Comparison of ENCODE assay signal across 22 cellular contexts in the genomic region with DNA sequence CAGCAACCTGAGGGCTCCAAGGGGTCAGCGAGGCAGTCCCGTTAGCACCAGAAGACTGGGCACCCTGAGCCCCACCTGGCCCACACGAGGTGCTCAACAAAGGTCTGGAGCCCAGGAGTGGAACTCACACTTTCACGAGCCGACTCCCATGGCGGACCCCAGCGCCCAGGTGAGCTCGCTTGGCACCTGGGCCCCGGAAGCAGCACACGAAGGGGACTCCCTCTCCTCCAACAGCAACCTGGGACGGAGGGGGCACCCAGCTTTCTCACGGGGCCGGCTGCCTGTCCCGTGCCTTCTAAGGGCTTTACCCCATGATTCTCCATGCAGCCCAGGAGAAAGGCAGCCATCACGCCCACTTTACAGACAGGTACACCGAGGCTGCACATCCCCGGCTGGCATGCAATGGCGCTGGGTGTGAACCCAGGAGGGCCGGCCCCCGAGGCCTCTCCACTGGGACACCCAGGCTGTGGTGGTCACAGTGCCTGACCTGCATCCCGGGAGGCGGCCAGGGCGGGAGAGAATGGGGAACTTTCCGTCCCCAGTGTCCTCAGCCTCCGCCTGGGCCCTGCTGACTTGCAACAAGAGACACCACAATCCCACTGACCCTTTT. TPM values are rescaled to one million over a fixed set of nuclear protein-coding genes. Genes with fewer than 3 reads are reported as not detected.
DNase-seq lines count a peak whose midpoint lies in the region; ATAC-seq and TF ChIP-seq lines count a peak whose summit lies in the region.
"Had no signal": no experiment of that assay in that cellular context is flagged by ENCODE, and none has a peak within 500 bp of the region (broad histone marks: within the 10 kb centered on the region; RNA-seq: fewer than 3 reads in every experiment).

No MANE protein-coding gene starts in this region.

- H3K79me2 ChIP-seq in osteoblast (ENCODE audit: insufficient read depth, low read length): peaks cover 96% of the 10 kb centered on the region

- no peaks in the 10 kb centered on the region for H3K4me1 Mint-ChIP-seq in endodermal cell
- H3K4me1 Mint-ChIP-seq in activated naive CD4-positive, alpha-beta T cell treated with anti-CD3 and anti-CD28 coated beads for 36 hours (ENCODE audit: low read depth): peaks cover 40% of the 10 kb centered on the region

- CTCF ChIA-PET in HEK293 (lab: Yijun Ruan, JAX): no interaction called here
- CTCF ChIA-PET in activated naive CD4-positive, alpha-beta T cell treated with anti-CD3 and anti-CD28 coated beads for 36 hours (lab: Charles Lee): interaction anchor here (0.7 to 1.2 kb wide), 3 partner anchors 9 to 48 kb away, joined by 3 to 4 read pairs (median 3); no protein-coding TSS in a partner anchor

- H3K9ac ChIP-seq in endodermal cell (ENCODE audit: extremely low read depth, low read length, poor library complexity, severe bottlenecking): no peak overlapping the region

- H3K27ac ChIP-seq in HEK293 (ENCODE audit: extremely low read depth, low read depth, low read length): no peak overlapping the region
- no peak overlapping the region for H3K27ac ChIP-seq in endodermal cell (ENCODE audit: low read depth, low read length)
- no peak overlapping the region for H3K27ac ChIP-seq in osteoblast (ENCODE audit: low read depth, low read length)
- peak overlapping the region; percentile 73 to 87 for H3K27ac ChIP-seq in tibial artery
- H3K27ac ChIP-seq: HL-60 had no signal

- no peak overlapping the region for H3K27ac Mint-ChIP-seq in endodermal cell
- H3K27ac Mint-ChIP-seq in activated naive CD4-positive, alpha-beta T cell treated with anti-CD3 and anti-CD28 coated beads for 36 hours: no peak overlapping the region
- H3K27ac Mint-ChIP-seq: CD4-positive, CD25-positive, alpha-beta regulatory T cell; GM23338 had no signal

- H3K4me3 Mint-ChIP-seq in endodermal cell: no peak overlapping the region
- H3K4me3 Mint-ChIP-seq in activated naive CD4-positive, alpha-beta T cell treated with anti-CD3 and anti-CD28 coated beads for 36 hours: no peak overlapping the region
- H3K4me3 Mint-ChIP-seq: GM23338 had no signal

- POLR2A ChIA-PET in HEK293 (lab: Yijun Ruan, JAX): no interaction called here

- no peak for ATAC-seq in HG03460 (IDR thresholded peaks at IDR 0.05; ENCODE audit: unreplicated experiment)
- ATAC-seq: GM23338, HCT116 had no signal

- no peak for TF ChIP-seq CTCF in HEK293 (tag by site-specific recombination; IDR thresholded peaks at IDR 0.05)
- TF ChIP-seq CTCF in endodermal cell (conservative IDR thresholded peaks at IDR 0.05): no peak
- no peak for TF ChIP-seq CTCF in osteoblast (IDR thresholded peaks at IDR 0.05; ENCODE audit: extremely low read depth, low read depth, low read length)
- no peak for TF ChIP-seq CTCF in tibial artery (IDR thresholded peaks at IDR 0.05)

- peaks cover 0 to 3% of the 10 kb centered on the region in 2 experiments; a peak in 1 of 3 replicates for H3K36me3 ChIP-seq in HEK293 (ENCODE audit: control insufficient read depth in 2 of 2, insufficient read depth in 1 of 2, low read length in 2 of 2)
- H3K36me3 ChIP-seq in endodermal cell (ENCODE audit: control insufficient read depth, insufficient read depth, low read length): no peaks in the 10 kb centered on the region
- H3K36me3 ChIP-seq in osteoblast (ENCODE audit: insufficient read depth, low read length): no peaks in the 10 kb centered on the region
- peaks cover 6 to 25% (median 12%) of the 10 kb centered on the region in 3 donors for H3K36me3 ChIP-seq in tibial artery
- H3K36me3 ChIP-seq: BE2C had no signal

- H3K9me3 ChIP-seq in HEK293 (ENCODE audit: control insufficient read depth, insufficient read depth, low read depth, low read length) (no peaks in the 10 kb centered on the region), endodermal cell (ENCODE audit: control insufficient read depth, low read length) (no peaks in the 10 kb centered on the region), osteoblast (ENCODE audit: low read depth, low read length) (no peaks in the 10 kb centered on the region), tibial artery (no peaks in the 10 kb centered on the region)

- H3K27me3 Mint-ChIP-seq in endodermal cell (ENCODE audit: insufficient read depth): no peaks in the 10 kb centered on the region
- H3K27me3 Mint-ChIP-seq in activated naive CD4-positive, alpha-beta T cell treated with anti-CD3 and anti-CD28 coated beads for 36 hours (ENCODE audit: low read depth): no peaks in the 10 kb centered on the region
- H3K27me3 Mint-ChIP-seq: CD4-positive, CD25-positive, alpha-beta regulatory T cell; CD8-positive, alpha-beta memory T cell; IgD-negative memory B cell had no signal

- H3K4me1 ChIP-seq in HEK293 (ENCODE audit: control insufficient read depth, insufficient read depth, low read length) (no peaks in the 10 kb centered on the region), endodermal cell (ENCODE audit: control insufficient read depth, insufficient read depth, low read length) (no peaks in the 10 kb centered on the region), osteoblast (ENCODE audit: insufficient read depth, low read length) (peaks cover 4% of the 10 kb centered on the region), tibial artery (peaks cover 0 to 66% (median 47%) of the 10 kb centered on the region in 4 donors)
- H3K4me1 ChIP-seq: BE2C had no signal

- H4K20me1 ChIP-seq in osteoblast (ENCODE audit: insufficient read depth, low read length): peaks cover 69% of the 10 kb centered on the region

- no peak overlapping the region for H3K4me2 ChIP-seq in osteoblast (ENCODE audit: insufficient read depth, low read length)
- H3K4me2 ChIP-seq: GM23338 had no signal

- WGBS in endodermal cell (ENCODE audit: insufficient coverage in 1 of 2, insufficient read length in 1 of 2), 2 experiments: 94 to 98% methylated on average over 7 to 25 of the region's 25 CpGs

- H3K36me3 Mint-ChIP-seq in endodermal cell (ENCODE audit: low read depth): peaks cover 29% of the 10 kb centered on the region
- H3K36me3 Mint-ChIP-seq in activated naive CD4-positive, alpha-beta T cell treated with anti-CD3 and anti-CD28 coated beads for 36 hours (ENCODE audit: low read depth): no peaks in the 10 kb centered on the region
- H3K36me3 Mint-ChIP-seq: CD4-positive, CD25-positive, alpha-beta regulatory T cell; IgD-negative memory B cell had no signal

- H2AFZ ChIP-seq in osteoblast (ENCODE audit: low read length): no peak overlapping the region
- H2AFZ ChIP-seq: GM23338 had no signal

- intact Hi-C loops in tibial artery (cut with DNase I; ENCODE audit: low total_unique reads): no loop called here
- intact Hi-C loops in activated naive CD4-positive, alpha-beta T cell treated with anti-CD3 and anti-CD28 coated beads for 36 hours (cut with micrococcal nuclease): no loop called here

- DNase-seq in endodermal cell: peak; percentile 43
- DNase-seq in osteoblast (ENCODE audit: insufficient read length, low spot score, missing footprints): peak; percentile 76
- DNase-seq in tibial artery: no peak
- no peak for DNase-seq in activated naive CD4-positive, alpha-beta T cell treated with anti-CD3 and anti-CD28 coated beads for 36 hours
- no peak for DNase-seq in foreskin melanocyte
- no peak for DNase-seq in activated gamma-delta T cell (lab: John Stamatoyannopoulos, UW)
- DNase-seq: ACHN; BE2C; CD4-positive, CD25-positive, alpha-beta regulatory T cell; COR-L47; DMS 273 treated with DMSO at 0.1 percent for 48 hours; DMS53; DND-41; EL; KG1 had no signal

- H3K27me3 ChIP-seq in endodermal cell (ENCODE audit: control insufficient read depth, insufficient read depth, low read length, poor library complexity, severe bottlenecking): no peaks in the 10 kb centered on the region
- no peaks in the 10 kb centered on the region for H3K27me3 ChIP-seq in osteoblast (ENCODE audit: insufficient read depth, low read length)
- no peaks in the 10 kb centered on the region for H3K27me3 ChIP-seq in tibial artery
- H3K27me3 ChIP-seq: BE2C had no signal

- H3K4me3 ChIP-seq in HEK293 (ENCODE audit: low read depth, low read length): no peak overlapping the region
- no peak overlapping the region for H3K4me3 ChIP-seq in endodermal cell (ENCODE audit: low read length)
- H3K4me3 ChIP-seq in osteoblast (ENCODE audit: insufficient read depth, low read length): no peak overlapping the region
- H3K4me3 ChIP-seq in tibial artery: no peak overlapping the region
- H3K4me3 ChIP-seq: GM23338 had no signal

- H3K9me3 Mint-ChIP-seq in endodermal cell: peaks cover 3% of the 10 kb centered on the region
- H3K9me3 Mint-ChIP-seq in activated naive CD4-positive, alpha-beta T cell treated with anti-CD3 and anti-CD28 coated beads for 36 hours: no peaks in the 10 kb centered on the region
- H3K9me3 Mint-ChIP-seq: CD8-positive, alpha-beta memory T cell; GM23338; IgD-negative memory B cell had no signal

TF ChIP-seq in HEK293, 187 proteins besides CTCF, POLR2A, EP300 and RAD21:
- TF ChIP-seq ZNF623 (tag by site-specific recombination; IDR thresholded peaks at IDR 0.05): peak; percentile 25; the same call in 1 of the 2 replicates
- TF ChIP-seq YY2 (tag by site-specific recombination; IDR thresholded peaks at IDR 0.05): no peak

RNA-seq across cellular contexts. Expression of a gene that starts 5.0 kb away (rescaled TPM):
- total RNA-seq in endodermal cell (10 to 100 TPM; 43.5 to 51.5 TPM), osteoblast (30.4 and 31.5 TPM in 2 replicates)
- polyA plus RNA-seq in endodermal cell (2013, experiment 1 of 2): 25.0 TPM
- 23.0 TPM for polyA plus RNA-seq in endodermal cell (2013, experiment 2 of 2)
- 1 to 10 TPM; 7.3 to 7.5 TPM for total RNA-seq in activated naive CD4-positive, alpha-beta T cell treated with anti-CD3 and anti-CD28 coated beads for 36 hours

RNA-seq across cellular contexts. Expression of a gene that starts 13.0 kb away (rescaled TPM):
- total RNA-seq in endodermal cell: 10 to 100 TPM; 15.7 to 25.9 TPM
- polyA plus RNA-seq in endodermal cell (2013, experiment 1 of 2): 6.2 TPM
- polyA plus RNA-seq in endodermal cell (2013, experiment 2 of 2): 3.4 TPM
- total RNA-seq in osteoblast: not detected in 2 replicates
- total RNA-seq in activated naive CD4-positive, alpha-beta T cell treated with anti-CD3 and anti-CD28 coated beads for 36 hours: 1 to 10 TPM in 1 of 2 experiments, under 1 TPM in 1; 0.93 to 1.6 TPM

Comparison
In these comparisons a context has a peak if more than half of its experiments do, and no peak if none do; other contexts are left out.
1. H3K27ac ChIP-seq: peak in tibial artery (2 of 2); none in HEK293 (single experiment), endodermal cell (single experiment) and osteoblast (single experiment).
2. DNase-seq: peak in endodermal cell (single experiment) and osteoblast (single experiment); none in tibial artery (0 of 2), activated naive CD4-positive, alpha-beta T cell treated with anti-CD3 and anti-CD28 coated beads for 36 hours (single experiment), foreskin melanocyte (single experiment) and activated gamma-delta T cell (single experiment).
3. RNA of a gene that starts 13.0 kb away (total RNA-seq): 15.7 to 25.9 TPM in endodermal cell; 0.93 to 1.6 TPM in activated naive CD4-positive, alpha-beta T cell treated with anti-CD3 and anti-CD28 coated beads for 36 hours and not detected in osteoblast; every median in the first group is over 4 times any median in the second.